ENCODE assay signal across 9 cellular contexts in genomic region chr4:20391912-20392311, GRCh38.
"Had no signal": no experiment of that assay in that cellular context is flagged by ENCODE, and none has a peak within 500 bp of the region (broad histone marks: within the 10 kb centered on the region; RNA-seq: fewer than 3 reads in every experiment).

No MANE protein-coding gene starts in this region.

- H3K9me3 ChIP-seq: HAP-1 had no signal

- H3K9me3 Mint-ChIP-seq: GM23338, H9, HFFc6 had no signal

- H3K27ac ChIP-seq: GM23248 had no signal

- H3K27ac Mint-ChIP-seq: GM23338, H9, HFFc6 had no signal

- H3K4me3 ChIP-seq: GM23248, GM23338, HAP-1 had no signal

- H3K4me2 ChIP-seq: GM23338 had no signal

- DNase-seq: GOT3, H7, H9, HCEC 1CT had no signal

- H2AFZ ChIP-seq: GM23248, GM23338 had no signal

- H3K36me3 ChIP-seq: HAP-1 had no signal

- H3K4me3 Mint-ChIP-seq: GM23338, H9, HFFc6 had no signal

- ATAC-seq: GM23338, HCT116 had no signal
